8 cellular contexts compared by ENCODE assay signal in genomic region chr1:158180741-158181576, GRCh38. TPM values are rescaled to one million over a fixed set of nuclear protein-coding genes. Genes with fewer than 3 reads are reported as not detected.
DNase-seq lines count a peak whose midpoint lies in the region; ATAC-seq, FAIRE-seq and TF ChIP-seq lines count a peak whose summit lies in the region.

Gene CD1D, plus strand, starts transcription at chr1:158180895. Its CDS starts 207 bp downstream, at chr1:158181102.

- peak within 1 kb of the TSS; percentile 45 for H3K4me3 ChIP-seq in cardiac muscle cell
- peak within 1 kb of the TSS; percentile 19 to 48 (median 29) for H3K4me3 ChIP-seq in pancreas

- TF ChIP-seq CTCF in cardiac muscle cell (IDR thresholded peaks at IDR 0.05; ENCODE audit: low read depth, low read length) (no peak), pancreas (IDR thresholded peaks at IDR 0.05) (no peak)

- peak within 1 kb of the TSS; percentile 67 for H3K4me3 Mint-ChIP-seq in activated naive CD4-positive, alpha-beta T cell treated with anti-CD3 and anti-CD28 coated beads, Interleukin-2, amount 10 ng/mL, durations not matched to agents 7 days and 5 days
- H3K4me3 Mint-ChIP-seq in activated CD4-positive, alpha-beta memory T cell treated with anti-CD3 and anti-CD28 coated beads, Interleukin-2, amount 10 ng/mL, durations not matched to agents 7 days and 5 days: peak within 1 kb of the TSS; percentile 51

- H3K27me3 ChIP-seq in cardiac muscle cell (peaks cover 12% of the 10 kb centered on the region), pancreas (peaks cover 0 to 9% (median 0%) of the 10 kb centered on the region in 4 donors)

- H3K4me1 ChIP-seq in cardiac muscle cell (ENCODE audit: low read depth): peaks cover 14% of the 10 kb centered on the region
- H3K4me1 ChIP-seq in pancreas: peaks cover 0 to 7% (median 0%) of the 10 kb centered on the region in 3 donors

- ATAC-seq in pancreas: peak in 3 of 4 donors; percentile 29 to 43 (median 42)

- DNase-seq in activated naive CD4-positive, alpha-beta T cell treated with anti-CD3 and anti-CD28 coated beads, Interleukin-2, amount 10 ng/mL, durations not matched to agents 7 days and 5 days: no peak
- no peak for DNase-seq in activated naive CD4-positive, alpha-beta T cell treated with anti-CD3 and anti-CD28 coated beads, Interleukin-2, amount 50 U/mL, for 16 hours
- no peak for DNase-seq in activated CD4-positive, alpha-beta memory T cell treated with anti-CD3 and anti-CD28 coated beads, Interleukin-2, amount 10 ng/mL, durations not matched to agents 7 days and 5 days
- DNase-seq in cardiac muscle cell (ENCODE audit: low read depth in 1 of 2, low spot score in 1 of 2): peak; percentile 68 to 86
- DNase-seq in pancreas: peak in 3 of 6 donors; percentile 24 to 66 (median 61)
- no peak for DNase-seq in NCI-H1694 (lab: John Stamatoyannopoulos, UW)
- DNase-seq in NCI-H2081 treated with DMSO at 0.1 percent for 48 hours (lab: John Stamatoyannopoulos, UW): no peak
- DNase-seq in central memory CD4-positive, alpha-beta T cell: no peak

- 1% methylated on average over 63 of the region's 63 CpGs for WGBS in pancreas, 2 donors

- H3K36me3 Mint-ChIP-seq in activated naive CD4-positive, alpha-beta T cell treated with anti-CD3 and anti-CD28 coated beads, Interleukin-2, amount 10 ng/mL, durations not matched to agents 7 days and 5 days: no peaks in the 10 kb centered on the region
- no peaks in the 10 kb centered on the region for H3K36me3 Mint-ChIP-seq in activated CD4-positive, alpha-beta memory T cell treated with anti-CD3 and anti-CD28 coated beads, Interleukin-2, amount 10 ng/mL, durations not matched to agents 7 days and 5 days (ENCODE audit: low read depth)

- POLR2A ChIA-PET in activated CD4-positive, alpha-beta memory T cell treated with anti-CD3 and anti-CD28 coated beads, Interleukin-2, amount 10 ng/mL, durations not matched to agents 7 days and 5 days (lab: Charles Lee): no interaction called here

- FAIRE-seq in pancreas (lab: Jason Lieb, UNC): no peak

- H3K27ac ChIP-seq in cardiac muscle cell: peak within 1 kb of the TSS; percentile 32
- no peak within 1 kb of the TSS for H3K27ac ChIP-seq in pancreas

- H3K27me3 Mint-ChIP-seq in activated naive CD4-positive, alpha-beta T cell treated with anti-CD3 and anti-CD28 coated beads, Interleukin-2, amount 10 ng/mL, durations not matched to agents 7 days and 5 days: peaks cover 78% of the 10 kb centered on the region
- peaks cover 77% of the 10 kb centered on the region for H3K27me3 Mint-ChIP-seq in activated CD4-positive, alpha-beta memory T cell treated with anti-CD3 and anti-CD28 coated beads, Interleukin-2, amount 10 ng/mL, durations not matched to agents 7 days and 5 days

- CTCF ChIA-PET in activated naive CD4-positive, alpha-beta T cell treated with anti-CD3 and anti-CD28 coated beads, Interleukin-2, amount 10 ng/mL, durations not matched to agents 7 days and 5 days (lab: Charles Lee): no interaction called here
- CTCF ChIA-PET in activated CD4-positive, alpha-beta memory T cell treated with anti-CD3 and anti-CD28 coated beads, Interleukin-2, amount 10 ng/mL, durations not matched to agents 7 days and 5 days (lab: Charles Lee): interaction anchor here (1.7 kb wide), 1 partner anchor 23 kb away, joined by 4 read pairs; no protein-coding TSS in a partner anchor

- no peaks in the 10 kb centered on the region for H3K36me3 ChIP-seq in cardiac muscle cell
- no peaks in the 10 kb centered on the region for H3K36me3 ChIP-seq in pancreas

- H3K9me3 ChIP-seq in cardiac muscle cell (ENCODE audit: low read depth) (no peaks in the 10 kb centered on the region), pancreas (no peaks in the 10 kb centered on the region)

- H3K27ac Mint-ChIP-seq in activated naive CD4-positive, alpha-beta T cell treated with anti-CD3 and anti-CD28 coated beads, Interleukin-2, amount 10 ng/mL, durations not matched to agents 7 days and 5 days: no peak within 1 kb of the TSS
- no peak within 1 kb of the TSS for H3K27ac Mint-ChIP-seq in activated CD4-positive, alpha-beta memory T cell treated with anti-CD3 and anti-CD28 coated beads, Interleukin-2, amount 10 ng/mL, durations not matched to agents 7 days and 5 days

- intact Hi-C loops in pancreas (cut with DNase I): no loop called here

- H3K4me1 Mint-ChIP-seq in activated naive CD4-positive, alpha-beta T cell treated with anti-CD3 and anti-CD28 coated beads, Interleukin-2, amount 10 ng/mL, durations not matched to agents 7 days and 5 days: peaks cover 8% of the 10 kb centered on the region
- peaks cover 14% of the 10 kb centered on the region for H3K4me1 Mint-ChIP-seq in activated CD4-positive, alpha-beta memory T cell treated with anti-CD3 and anti-CD28 coated beads, Interleukin-2, amount 10 ng/mL, durations not matched to agents 7 days and 5 days

- H3K9me3 Mint-ChIP-seq in activated naive CD4-positive, alpha-beta T cell treated with anti-CD3 and anti-CD28 coated beads, Interleukin-2, amount 10 ng/mL, durations not matched to agents 7 days and 5 days: no peaks in the 10 kb centered on the region
- H3K9me3 Mint-ChIP-seq in activated CD4-positive, alpha-beta memory T cell treated with anti-CD3 and anti-CD28 coated beads, Interleukin-2, amount 10 ng/mL, durations not matched to agents 7 days and 5 days: no peaks in the 10 kb centered on the region

RNA-seq across cellular contexts. Expression of gene CD1D, which starts in this region (rescaled TPM):
- not detected for total RNA-seq in activated CD4-positive, alpha-beta memory T cell treated with anti-CD3 and anti-CD28 coated beads, Interleukin-2, amount 10 ng/mL, durations not matched to agents 7 days and 5 days
- total RNA-seq in cardiac muscle cell: 4.6 and 5.4 TPM in 2 replicates
- polyA plus RNA-seq in cardiac muscle cell: 6.3 and 8.2 TPM in 2 replicates
- total RNA-seq in pancreas: 1 to 10 TPM in 2 of 6 donors, under 1 TPM in 4; 0.08 to 1.3 (median 0.40) TPM
- polyA plus RNA-seq in pancreas: 1 to 10 TPM in 1 of 2 donors, under 1 TPM in 1; 0.95 to 1.2 TPM

Comparison
In these comparisons a context has a peak if more than half of its experiments do, and no peak if none do; other contexts are left out.
1. DNase-seq: peak in cardiac muscle cell (2 of 2); none in activated naive CD4-positive, alpha-beta T cell treated with anti-CD3 and anti-CD28 coated beads, Interleukin-2, amount 10 ng/mL, durations not matched to agents 7 days and 5 days (single experiment), activated naive CD4-positive, alpha-beta T cell treated with anti-CD3 and anti-CD28 coated beads, Interleukin-2, amount 50 U/mL, for 16 hours (single experiment), activated CD4-positive, alpha-beta memory T cell treated with anti-CD3 and anti-CD28 coated beads, Interleukin-2, amount 10 ng/mL, durations not matched to agents 7 days and 5 days (single experiment), NCI-H1694 (single experiment), NCI-H2081 treated with DMSO at 0.1 percent for 48 hours (single experiment) and central memory CD4-positive, alpha-beta T cell (single experiment).